In genomic region chr21:26794597-26795397, GRCh38 we compare ENCODE assay signal across 25 cellular contexts. TPM values are rescaled to one million over a fixed set of nuclear protein-coding genes. Genes with fewer than 3 reads are reported as not detected.
DNase-seq lines count a peak whose midpoint lies in the region; ATAC-seq and TF ChIP-seq lines count a peak whose summit lies in the region.
"Had no signal": no experiment of that assay in that cellular context is flagged by ENCODE, and none has a peak within 500 bp of the region (broad histone marks: within the 10 kb centered on the region; RNA-seq: fewer than 3 reads in every experiment).

No MANE protein-coding gene starts in this region.

- H3K27me3 Mint-ChIP-seq in stimulated activated naive CD8-positive, alpha-beta T cell treated with anti-CD3 and anti-CD28 coated beads, Interleukin-15, amount 100 ng/mL, for 72 hours: peaks cover 11% of the 10 kb centered on the region
- H3K27me3 Mint-ChIP-seq: activated CD8-positive, alpha-beta T cell treated with anti-CD3 and anti-CD28 coated beads for 36 hours; memory B cell had no signal

- no peaks in the 10 kb centered on the region for H3K9me3 Mint-ChIP-seq in stimulated activated naive CD8-positive, alpha-beta T cell treated with anti-CD3 and anti-CD28 coated beads, Interleukin-15, amount 100 ng/mL, for 72 hours
- H3K9me3 Mint-ChIP-seq: activated CD8-positive, alpha-beta T cell treated with anti-CD3 and anti-CD28 coated beads for 36 hours had no signal

- BruUV-seq in PC-9 (replicated peaks; lab: Mats Ljungman, UMichigan): no TSS peak

- ATAC-seq in heart right ventricle (peak in 5 of 8 donors; percentile 12 to 35 (median 24)), Right ventricle myocardium inferior (no peak)
- ATAC-seq in stimulated activated naive CD8-positive, alpha-beta T cell treated with anti-CD3 and anti-CD28 coated beads, Interleukin-15, amount 100 ng/mL, for 72 hours: no peak
- ATAC-seq: activated CD8-positive, alpha-beta T cell treated with anti-CD3 and anti-CD28 coated beads for 36 hours; GM12878; K562; naive thymus-derived CD4-positive, alpha-beta T cell; right lobe of liver had no signal

- H4K91ac ChIP-seq in trophoblast cell (ENCODE audit: low read depth, low read length): no peak overlapping the region

- no peak overlapping the region for H3K23ac ChIP-seq in trophoblast cell (ENCODE audit: low read length)

- H4K20me1 ChIP-seq in PC-9 (ENCODE audit: insufficient read depth): no peaks in the 10 kb centered on the region

- H3K9ac ChIP-seq in trophoblast cell (ENCODE audit: low read length): no peak overlapping the region

- POLR2A ChIA-PET in PC-9 (lab: Charles Lee; ENCODE audit: unreplicated experiment): no interaction called here

- H3K79me1 ChIP-seq in trophoblast cell (ENCODE audit: low read length): no peaks in the 10 kb centered on the region

- no peak for DNase-seq in heart right ventricle
- no peak for DNase-seq in Right ventricle myocardium inferior (ENCODE audit: missing footprints)
- DNase-seq in esophagus squamous epithelium (lab: John Stamatoyannopoulos, UW): no peak
- no peak for DNase-seq in trophoblast cell
- DNase-seq in uterus: no peak
- no peak for DNase-seq in PC-9
- no peak for DNase-seq in stimulated activated naive CD8-positive, alpha-beta T cell treated with anti-CD3 and anti-CD28 coated beads, Interleukin-15, amount 100 ng/mL, for 72 hours
- DNase-seq in NCI-H2029 treated with DMSO at 0.1 percent for 48 hours (lab: John Stamatoyannopoulos, UW): no peak
- DNase-seq: activated CD8-positive, alpha-beta T cell treated with anti-CD3 and anti-CD28 coated beads for 36 hours; activated naive CD4-positive, alpha-beta T cell; activated T-cell treated with anti-CD3 and anti-CD28 coated beads, Interleukin-2, amount 50 U/mL, for 1 hour; DMS79; H7; kidney glomerular epithelial cell; naive thymus-derived CD4-positive, alpha-beta T cell; NCI-H146; NCI-H2171; NCI-H524 treated with DMSO at 0.1 percent for 48 hours; right lobe of liver; RPMI8226 had no signal

- WGBS in heart right ventricle, 2 donors: 80 to 83% methylated on average over 5 of the region's 5 CpGs
- 67 to 78% methylated on average over 5 of the region's 5 CpGs for WGBS in esophagus squamous epithelium, 2 donors
- no CpG with 5 or more reads among the region's 5 CpGs for WGBS in trophoblast cell (ENCODE audit: extremely low coverage, insufficient coverage, insufficient read length)

- H3K79me2 ChIP-seq in trophoblast cell (ENCODE audit: control insufficient read depth, insufficient read depth, low read length, poor library complexity) (no peaks in the 10 kb centered on the region), PC-9 (ENCODE audit: low read depth) (no peaks in the 10 kb centered on the region)

- H2BK120ac ChIP-seq in trophoblast cell (ENCODE audit: insufficient read depth, low read length, poor library complexity): no peak overlapping the region

- no peak overlapping the region for H3K4me3 ChIP-seq in heart right ventricle
- H3K4me3 ChIP-seq in esophagus squamous epithelium: no peak overlapping the region
- H3K4me3 ChIP-seq in trophoblast cell (ENCODE audit: low read depth, low read length): no peak overlapping the region
- H3K4me3 ChIP-seq in uterus: no peak overlapping the region
- H3K4me3 ChIP-seq in PC-9: no peak overlapping the region
- H3K4me3 ChIP-seq: esophagus muscularis mucosa, GM12878, K562, right lobe of liver, thoracic aorta had no signal

- H4K12ac ChIP-seq in trophoblast cell (ENCODE audit: low read depth, low read length): no peak overlapping the region

- no peak overlapping the region for H2AFZ ChIP-seq in trophoblast cell (ENCODE audit: insufficient read depth, low read length, poor library complexity)
- no peak overlapping the region for H2AFZ ChIP-seq in PC-9

- peak overlapping the region; percentile 18 for H2BK12ac ChIP-seq in trophoblast cell (ENCODE audit: low read length)

- H3K27ac Mint-ChIP-seq in stimulated activated naive CD8-positive, alpha-beta T cell treated with anti-CD3 and anti-CD28 coated beads, Interleukin-15, amount 100 ng/mL, for 72 hours: no peak overlapping the region
- H3K27ac Mint-ChIP-seq: activated CD8-positive, alpha-beta T cell treated with anti-CD3 and anti-CD28 coated beads for 36 hours; memory B cell; naive thymus-derived CD4-positive, alpha-beta T cell had no signal

- H3K18ac ChIP-seq in trophoblast cell (ENCODE audit: low read length): no peak overlapping the region

- H4K8ac ChIP-seq in trophoblast cell (ENCODE audit: low read depth, low read length): no peak overlapping the region

- H3K27ac ChIP-seq in heart right ventricle: peak overlapping the region; percentile 25 to 82 (median 74)
- peak overlapping the region in 3 of 4 donors; percentile 54 to 77 (median 73) for H3K27ac ChIP-seq in esophagus squamous epithelium
- H3K27ac ChIP-seq in trophoblast cell (ENCODE audit: low read depth, low read length): no peak overlapping the region
- H3K27ac ChIP-seq in uterus: peak overlapping the region; percentile 89 to 93
- no peak overlapping the region for H3K27ac ChIP-seq in PC-9
- H3K27ac ChIP-seq: right lobe of liver had no signal

- intact Hi-C loops in heart right ventricle (cut with DNase I): no loop called here
- intact Hi-C loops in Right ventricle myocardium inferior (cut with DNase I): no loop called here
- intact Hi-C loops in esophagus squamous epithelium (cut with DNase I): no loop called here
- intact Hi-C loops in uterus (cut with DNase I; ENCODE audit: low total_unique reads): no loop called here
- intact Hi-C loops in PC-9 (cut with micrococcal nuclease; ENCODE audit: unreplicated experiment): no loop called here

- H2BK5ac ChIP-seq in trophoblast cell (ENCODE audit: low read depth, low read length, poor library complexity): no peak overlapping the region

- H2AK5ac ChIP-seq in trophoblast cell (ENCODE audit: low read length): no peak overlapping the region

- no peak for TF ChIP-seq POLR2A in esophagus squamous epithelium (IDR thresholded peaks at IDR 0.05)
- TF ChIP-seq POLR2A in uterus (IDR thresholded peaks at IDR 0.05): no peak

- H3K36me3 ChIP-seq in heart right ventricle (no peaks in the 10 kb centered on the region), esophagus squamous epithelium (no peaks in the 10 kb centered on the region), trophoblast cell (ENCODE audit: control insufficient read depth in 1 of 2, insufficient read depth in 2 of 2, low read length in 2 of 2) (no peaks in the 10 kb centered on the region), uterus (no peaks in the 10 kb centered on the region), PC-9 (ENCODE audit: low read depth) (no peaks in the 10 kb centered on the region)
- H3K36me3 ChIP-seq: esophagus muscularis mucosa, right lobe of liver, thoracic aorta had no signal

- H3K4me1 Mint-ChIP-seq in stimulated activated naive CD8-positive, alpha-beta T cell treated with anti-CD3 and anti-CD28 coated beads, Interleukin-15, amount 100 ng/mL, for 72 hours: no peaks in the 10 kb centered on the region
- H3K4me1 Mint-ChIP-seq: memory B cell; naive thymus-derived CD4-positive, alpha-beta T cell had no signal

- no peak overlapping the region for H3K14ac ChIP-seq in trophoblast cell (ENCODE audit: low read length)

- TF ChIP-seq CTCF in heart right ventricle (IDR thresholded peaks at IDR 0.05): no peak
- TF ChIP-seq CTCF in esophagus squamous epithelium (IDR thresholded peaks at IDR 0.05): no peak
- no peak for TF ChIP-seq CTCF in uterus (IDR thresholded peaks at IDR 0.05)
- TF ChIP-seq CTCF in PC-9 (conservative IDR thresholded peaks at IDR 0.05): no peak

- H3K27me3 ChIP-seq in heart right ventricle (no peaks in the 10 kb centered on the region), esophagus squamous epithelium (no peaks in the 10 kb centered on the region), trophoblast cell (ENCODE audit: insufficient read depth, low read length) (no peaks in the 10 kb centered on the region), uterus (no peaks in the 10 kb centered on the region), PC-9 (ENCODE audit: insufficient read depth, low read depth) (no peaks in the 10 kb centered on the region)
- H3K27me3 ChIP-seq: esophagus muscularis mucosa, right lobe of liver had no signal

- H3K4ac ChIP-seq in trophoblast cell (ENCODE audit: low read depth, low read length): no peak overlapping the region

- H3K9me3 ChIP-seq in heart right ventricle (peaks cover 0 to 3% (median 0%) of the 10 kb centered on the region in 11 donors), esophagus squamous epithelium (no peaks in the 10 kb centered on the region), trophoblast cell (ENCODE audit: insufficient read depth, low read depth, low read length) (no peaks in the 10 kb centered on the region), uterus (no peaks in the 10 kb centered on the region), PC-9 (ENCODE audit: insufficient read depth, low read depth) (no peaks in the 10 kb centered on the region)
- H3K9me3 ChIP-seq: esophagus muscularis mucosa, right lobe of liver, thoracic aorta had no signal

- H3K4me2 ChIP-seq in trophoblast cell (ENCODE audit: low read length) (no peak overlapping the region), PC-9 (no peak overlapping the region)

- no peaks in the 10 kb centered on the region for H3F3A ChIP-seq in PC-9 (ENCODE audit: insufficient read depth, low read depth)

- H3K9me2 ChIP-seq in PC-9 (ENCODE audit: insufficient read depth): no peaks in the 10 kb centered on the region

- CTCF ChIA-PET in PC-9 (lab: Charles Lee): interaction anchor here (0.7 kb wide), 1 partner anchor 1029 kb away, joined by 3 read pairs; no protein-coding TSS in a partner anchor

- H3K4me3 Mint-ChIP-seq in stimulated activated naive CD8-positive, alpha-beta T cell treated with anti-CD3 and anti-CD28 coated beads, Interleukin-15, amount 100 ng/mL, for 72 hours: no peak overlapping the region
- H3K4me3 Mint-ChIP-seq: activated CD8-positive, alpha-beta T cell treated with anti-CD3 and anti-CD28 coated beads for 36 hours; memory B cell; naive thymus-derived CD4-positive, alpha-beta T cell had no signal

- H3K4me1 ChIP-seq in heart right ventricle: peaks cover 0 to 35% (median 16%) of the 10 kb centered on the region in 9 donors
- H3K4me1 ChIP-seq in esophagus squamous epithelium: peaks cover 0 to 16% (median 6%) of the 10 kb centered on the region in 3 donors
- H3K4me1 ChIP-seq in trophoblast cell (ENCODE audit: control insufficient read depth in 1 of 2, insufficient read depth in 2 of 2, low read length in 2 of 2): no peaks in the 10 kb centered on the region
- H3K4me1 ChIP-seq in uterus: peaks cover 1 to 3% of the 10 kb centered on the region in 2 donors
- H3K4me1 ChIP-seq in PC-9 (replicated peaks; ENCODE audit: insufficient read depth): no peaks in the 10 kb centered on the region
- H3K4me1 ChIP-seq: right lobe of liver had no signal

RNA-seq across cellular contexts. Expression of gene ADAMTS1, which starts 50.4 kb away (rescaled TPM):
- 100 to 1,000 TPM in 2 of 10 donors, 10 to 100 TPM in 8; 43.7 to 169 (median 78.1) TPM for total RNA-seq in heart right ventricle
- polyA plus RNA-seq in heart right ventricle: 10 to 100 TPM; 20.4 to 29.8 TPM
- 59.3 TPM for total RNA-seq in Right ventricle myocardium inferior
- 10 to 100 TPM in 3 of 4 donors, 1 to 10 TPM in 1; 2.8 to 33.0 (median 19.3) TPM for total RNA-seq in esophagus squamous epithelium
- 189 and 201 TPM in 2 replicates for polyA plus RNA-seq in trophoblast cell (2013)
- 100 to 1,000 TPM in 3 of 4 donors, 10 to 100 TPM in 1; 96.8 to 210 (median 164) TPM for total RNA-seq in uterus
- 0.26 and 0.30 TPM in 2 replicates for total RNA-seq in PC-9 (2021)

Comparison
In these comparisons a context has a peak if more than half of its experiments do, and no peak if none do; other contexts are left out.
1. ATAC-seq: peak in heart right ventricle (5 of 8); none in Right ventricle myocardium inferior (single experiment) and stimulated activated naive CD8-positive, alpha-beta T cell treated with anti-CD3 and anti-CD28 coated beads, Interleukin-15, amount 100 ng/mL, for 72 hours (single experiment).
2. H3K27ac ChIP-seq: peak in heart right ventricle (10 of 10), esophagus squamous epithelium (3 of 4) and uterus (2 of 2); none in trophoblast cell (single experiment) and PC-9 (single experiment).